In genomic region chr16:3607634-3608033, GRCh38 we compare ENCODE assay signal across 23 cellular contexts. TPM values are rescaled to one million over a fixed set of nuclear protein-coding genes. Genes with fewer than 3 reads are reported as not detected.
DNase-seq lines count a peak whose midpoint lies in the region; ATAC-seq and TF ChIP-seq lines count a peak whose summit lies in the region.
"Had no signal": no experiment of that assay in that cellular context is flagged by ENCODE, and none has a peak within 500 bp of the region (broad histone marks: within the 10 kb centered on the region; RNA-seq: fewer than 3 reads in every experiment).

No MANE protein-coding gene starts in this region.

- H3F3A ChIP-seq in SU-DHL-6 (ENCODE audit: insufficient read depth): peaks cover 37% of the 10 kb centered on the region

- H3K27me3 Mint-ChIP-seq in IgD-negative memory B cell: no peaks in the 10 kb centered on the region

- no peak overlapping the region for H3K4me3 ChIP-seq in BLaER1 treated with 17β-estradiol and CSF1 and Interleukin-3, amounts not matched to agents 10 nM and 100 nM
- H3K4me3 ChIP-seq in SU-DHL-6 (ENCODE audit: insufficient read depth, low read length, poor library complexity, severe bottlenecking) (peak overlapping the region; percentile 41), osteoblast (ENCODE audit: insufficient read depth, low read length) (no peak overlapping the region), heart left ventricle (no peak overlapping the region)

- no peaks in the 10 kb centered on the region for H3K27me3 ChIP-seq in BLaER1 treated with 17β-estradiol and CSF1 and Interleukin-3, amounts not matched to agents 10 nM and 100 nM
- no peaks in the 10 kb centered on the region for H3K27me3 ChIP-seq in SU-DHL-6 (ENCODE audit: low read length)
- H3K27me3 ChIP-seq in osteoblast (ENCODE audit: insufficient read depth, low read length): no peaks in the 10 kb centered on the region
- H3K27me3 ChIP-seq in heart left ventricle: no peaks in the 10 kb centered on the region

- no peak overlapping the region for H3K27ac ChIP-seq in BLaER1 treated with 17β-estradiol and CSF1 and Interleukin-3, amounts not matched to agents 10 nM and 100 nM
- H3K27ac ChIP-seq in SU-DHL-6 (ENCODE audit: low read depth, low read length): peak overlapping the region; percentile 85
- no peak overlapping the region for H3K27ac ChIP-seq in osteoblast (ENCODE audit: low read depth, low read length)
- no peak overlapping the region for H3K27ac ChIP-seq in heart left ventricle
- H3K27ac ChIP-seq: KMS-11 had no signal

- peaks cover 23 to 38% (median 32%) of the 10 kb centered on the region in 10 experiments for H3K4me1 ChIP-seq in BLaER1 treated with 17β-estradiol and CSF1 and Interleukin-3, amounts not matched to agents 10 nM and 100 nM
- H3K4me1 ChIP-seq in osteoblast (ENCODE audit: insufficient read depth, low read length): peaks cover 11% of the 10 kb centered on the region
- peaks cover 0 to 25% (median 15%) of the 10 kb centered on the region in 12 donors for H3K4me1 ChIP-seq in heart left ventricle

- H3K9me3 ChIP-seq in BLaER1 treated with 17β-estradiol and CSF1 and Interleukin-3, amounts not matched to agents 10 nM and 100 nM (replicated peaks in 1 of 11): no peaks in the 10 kb centered on the region
- H3K9me3 ChIP-seq in SU-DHL-6 (ENCODE audit: insufficient read depth, low read length): no peaks in the 10 kb centered on the region
- no peaks in the 10 kb centered on the region for H3K9me3 ChIP-seq in osteoblast (ENCODE audit: low read depth, low read length)
- H3K9me3 ChIP-seq in heart left ventricle: no peaks in the 10 kb centered on the region

- peak overlapping the region in 3 of 4 donors; percentile 68 to 74 (median 72) for H3K4me3 Mint-ChIP-seq in IgD-negative memory B cell

- H2AFZ ChIP-seq in SU-DHL-6 (ENCODE audit: low read depth, low read length, severe bottlenecking) (no peak overlapping the region), osteoblast (ENCODE audit: low read length) (peak overlapping the region; percentile 41)

- peak overlapping the region in 1 of 3 donors; percentile 66 for H3K27ac Mint-ChIP-seq in IgD-negative memory B cell

- no peak for TF ChIP-seq POLR2A in heart left ventricle (IDR thresholded peaks at IDR 0.05)

- no peak for DNase-seq in osteoblast (ENCODE audit: insufficient read length, low spot score, missing footprints)
- no peak for DNase-seq in NCI-H510A treated with DMSO at 0.1 percent for 48 hours (lab: John Stamatoyannopoulos, UW)
- no peak for DNase-seq in heart left ventricle
- no peak for DNase-seq in midbrain (lab: John Stamatoyannopoulos, UW)
- DNase-seq: DMS53; IMR-90; NCI-H1092 treated with DMSO at 0.1 percent for 48 hours; NCI-H1436 treated with DMSO at 0.1 percent for 48 hours; NCI-H2029; NCI-H446; NCI-H526; NCI-H82; NK-92 treated with Interleukin-12 subunit alpha and Interleukin-12 subunit beta, amount 100 ng/mL, for 24 hours; RPMI8226; SHP77; T-helper 1 cell had no signal

- no peaks in the 10 kb centered on the region for H4K20me1 ChIP-seq in BLaER1 treated with 17β-estradiol and CSF1 and Interleukin-3, amounts not matched to agents 10 nM and 100 nM
- no peaks in the 10 kb centered on the region for H4K20me1 ChIP-seq in SU-DHL-6 (ENCODE audit: low read depth, low read length)
- no peaks in the 10 kb centered on the region for H4K20me1 ChIP-seq in osteoblast (ENCODE audit: insufficient read depth, low read length)

- H3K79me2 ChIP-seq in SU-DHL-6 (ENCODE audit: insufficient read depth, low read length) (peaks cover 44% of the 10 kb centered on the region), osteoblast (ENCODE audit: insufficient read depth, low read length) (peaks cover 21% of the 10 kb centered on the region)

- peak overlapping the region in 1 of 11 experiments; percentile 45; a peak in 1 of 22 replicates for H3K9ac ChIP-seq in BLaER1 treated with 17β-estradiol and CSF1 and Interleukin-3, amounts not matched to agents 10 nM and 100 nM
- peak overlapping the region; percentile 48 for H3K9ac ChIP-seq in SU-DHL-6 (ENCODE audit: low read length)
- H3K9ac ChIP-seq: KMS-11 had no signal

- TF ChIP-seq CTCF in SU-DHL-6 (IDR thresholded peaks at IDR 0.05; ENCODE audit: insufficient read depth, low read length, poor library complexity, severe bottlenecking): no peak
- TF ChIP-seq CTCF in osteoblast (IDR thresholded peaks at IDR 0.05; ENCODE audit: extremely low read depth, low read depth, low read length): no peak
- no peak for TF ChIP-seq CTCF in heart left ventricle (IDR thresholded peaks at IDR 0.05)

- no peaks in the 10 kb centered on the region for H3K9me2 ChIP-seq in SU-DHL-6 (replicated peaks; ENCODE audit: insufficient read depth, low read length)

- intact Hi-C loops in heart left ventricle (cut with DNase I): no loop called here

- no peak for ATAC-seq in heart left ventricle
- ATAC-seq: HCT116 had no signal

- H3K9me3 Mint-ChIP-seq in IgD-negative memory B cell: no peaks in the 10 kb centered on the region

- peaks cover 19 to 54% (median 31%) of the 10 kb centered on the region in 11 experiments; a peak in 20 of 22 replicates for H3K36me3 ChIP-seq in BLaER1 treated with 17β-estradiol and CSF1 and Interleukin-3, amounts not matched to agents 10 nM and 100 nM
- peaks cover 5% of the 10 kb centered on the region; the same call in 1 of the 2 replicates for H3K36me3 ChIP-seq in SU-DHL-6 (ENCODE audit: low read length)
- H3K36me3 ChIP-seq in osteoblast (ENCODE audit: insufficient read depth, low read length): peaks cover 17% of the 10 kb centered on the region
- peaks cover 0 to 34% (median 15%) of the 10 kb centered on the region in 9 donors for H3K36me3 ChIP-seq in heart left ventricle

- H3K4me1 Mint-ChIP-seq in IgD-negative memory B cell: peaks cover 18 to 30% (median 24%) of the 10 kb centered on the region in 3 donors

- 89 to 93% (median 91%) methylated on average over 2 of the region's 2 CpGs for WGBS in heart left ventricle, 4 donors

- H3K4me2 ChIP-seq in BLaER1 treated with 17β-estradiol and CSF1 and Interleukin-3, amounts not matched to agents 10 nM and 100 nM: peak overlapping the region in 9 of 11 experiments; percentile 13 to 49 (median 39); a peak in 11 of 22 replicates
- H3K4me2 ChIP-seq in SU-DHL-6 (ENCODE audit: low read depth, low read length, poor library complexity, severe bottlenecking) (peak overlapping the region; percentile 82), osteoblast (ENCODE audit: insufficient read depth, low read length) (no peak overlapping the region)
- H3K4me2 ChIP-seq: KMS-11 had no signal

- peaks cover 6% of the 10 kb centered on the region for H3K36me3 Mint-ChIP-seq in IgD-negative memory B cell

RNA-seq across cellular contexts. Expression of gene SLX4, which starts 3.8 kb away (rescaled TPM):
- polyA plus RNA-seq in IgD-negative memory B cell (1.4 TPM), heart left ventricle (1 to 10 TPM; 2.3 to 3.1 TPM)
- total RNA-seq in osteoblast (4.0 and 4.7 TPM in 2 replicates), heart left ventricle (1 to 10 TPM; 2.0 to 4.7 (median 3.2) TPM)

RNA-seq across cellular contexts. Expression of gene NLRC3, which starts 30.4 kb away (rescaled TPM):
- polyA plus RNA-seq in IgD-negative memory B cell (19.8 TPM), heart left ventricle (under 1 TPM; 0.44 to 0.57 TPM)
- total RNA-seq in osteoblast (under 0.01 and 0.29 TPM in 2 replicates), heart left ventricle (1 to 10 TPM in 5 of 9 donors, under 1 TPM in 4; 0.61 to 2.9 (median 1.1) TPM)
- total RNA-seq: H4, IMR-90, SK-MEL-5 had no signal
- polyA plus RNA-seq: IMR-90 had no signal

RNA-seq across cellular contexts. Expression of gene DNASE1, which starts 46.9 kb away (rescaled TPM):
- polyA plus RNA-seq in IgD-negative memory B cell (12.4 TPM), heart left ventricle (10 to 100 TPM in 1 of 2 donors, 1 to 10 TPM in 1; 6.0 to 10.2 TPM)
- total RNA-seq in osteoblast (11.9 and 13.3 TPM in 2 replicates), heart left ventricle (1 to 10 TPM; 3.2 to 8.9 (median 5.6) TPM)
